ENCODE assay signal across 14 cellular contexts in the genomic region with DNA sequence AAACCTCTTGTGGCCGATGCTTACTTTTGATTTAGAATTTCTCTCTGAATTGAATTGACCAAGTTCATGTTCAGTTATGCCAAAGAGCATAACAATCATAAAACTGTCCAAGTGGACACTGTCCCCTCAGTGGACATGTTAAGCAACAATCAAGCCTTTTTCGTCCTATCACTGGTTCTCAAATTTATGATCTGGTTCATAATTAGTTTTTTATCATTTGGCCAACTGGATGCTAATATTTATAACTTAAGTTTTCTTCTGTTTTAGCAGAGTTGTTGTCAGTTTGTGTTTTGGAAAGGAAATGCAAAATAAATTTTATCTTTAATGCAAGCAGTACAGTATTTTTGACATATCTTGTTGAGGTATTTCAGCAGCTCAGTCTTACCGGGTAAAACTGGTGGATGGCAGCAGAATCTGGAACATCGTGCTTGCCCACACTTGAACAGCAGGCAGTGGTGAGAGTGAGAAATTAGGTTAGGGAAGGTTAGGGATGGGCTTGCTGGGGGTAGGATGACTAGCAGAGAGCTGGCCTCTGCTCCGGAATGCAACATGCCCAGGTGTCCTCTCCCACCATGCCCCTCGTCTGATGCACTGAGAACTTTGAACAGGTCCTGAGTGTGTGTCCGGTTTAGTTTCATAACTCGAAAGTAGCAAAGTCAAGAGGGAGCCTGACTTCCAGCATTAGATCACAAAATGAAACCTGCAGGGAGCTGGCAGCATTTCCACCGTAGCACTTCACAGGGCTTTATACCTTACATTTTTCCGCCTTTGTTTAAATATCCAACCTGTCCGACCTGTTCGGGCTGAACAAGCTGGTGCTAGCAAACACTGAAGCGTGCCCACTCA.
DNase-seq lines count a peak whose midpoint lies in the region; ATAC-seq lines count a peak whose summit lies in the region.
"Had no signal": no experiment of that assay in that cellular context is flagged by ENCODE, and none has a peak within 500 bp of the region (broad histone marks: within the 10 kb centered on the region; RNA-seq: fewer than 3 reads in every experiment).

No MANE protein-coding gene starts in this region.

- no peak overlapping the region for H2BK5ac ChIP-seq in trophoblast cell (ENCODE audit: low read depth, low read length, poor library complexity)

- H4K8ac ChIP-seq in trophoblast cell (ENCODE audit: low read depth, low read length): no peak overlapping the region

- H3K36me3 ChIP-seq in trophoblast cell (ENCODE audit: control insufficient read depth in 1 of 2, insufficient read depth in 2 of 2, low read length in 2 of 2): peaks cover 22 to 31% of the 10 kb centered on the region in 2 experiments

- H3K27ac ChIP-seq in epithelial cell of prostate: peak overlapping the region; percentile 96
- H3K27ac ChIP-seq in trophoblast cell (ENCODE audit: low read depth, low read length): no peak overlapping the region
- H3K27ac ChIP-seq: SK-N-MC had no signal

- H3K79me1 ChIP-seq in trophoblast cell (ENCODE audit: low read length): no peaks in the 10 kb centered on the region

- no peak overlapping the region for H2BK12ac ChIP-seq in trophoblast cell (ENCODE audit: low read length)

- no peak overlapping the region for H3K23ac ChIP-seq in trophoblast cell (ENCODE audit: low read length)

- H2BK120ac ChIP-seq in trophoblast cell (ENCODE audit: insufficient read depth, low read length, poor library complexity): no peak overlapping the region

- no peaks in the 10 kb centered on the region for H3K9me3 ChIP-seq in trophoblast cell (ENCODE audit: insufficient read depth, low read depth, low read length)

- no CpG with 5 or more reads among the region's 13 CpGs for WGBS in trophoblast cell (ENCODE audit: extremely low coverage, insufficient coverage, insufficient read length)

- peaks cover 16 to 23% of the 10 kb centered on the region in 2 experiments for H3K4me1 ChIP-seq in trophoblast cell (ENCODE audit: control insufficient read depth in 1 of 2, insufficient read depth in 2 of 2, low read length in 2 of 2)

- no peak overlapping the region for H3K9ac ChIP-seq in trophoblast cell (ENCODE audit: low read length)

- H3K14ac ChIP-seq in trophoblast cell (ENCODE audit: low read length): no peak overlapping the region

- H3K4me3 ChIP-seq in trophoblast cell (ENCODE audit: low read depth, low read length): no peak overlapping the region
- H3K4me3 ChIP-seq: SK-N-MC had no signal

- H4K12ac ChIP-seq in trophoblast cell (ENCODE audit: low read depth, low read length): no peak overlapping the region

- no peaks in the 10 kb centered on the region for H3K79me2 ChIP-seq in trophoblast cell (ENCODE audit: control insufficient read depth, insufficient read depth, low read length, poor library complexity)

- H3K4me2 ChIP-seq in trophoblast cell (ENCODE audit: low read length): peak overlapping the region; percentile 9

- no peak overlapping the region for H3K4ac ChIP-seq in trophoblast cell (ENCODE audit: low read depth, low read length)

- no peak overlapping the region for H2AFZ ChIP-seq in trophoblast cell (ENCODE audit: insufficient read depth, low read length, poor library complexity)

- H2AK5ac ChIP-seq in trophoblast cell (ENCODE audit: low read length): no peak overlapping the region

- H4K91ac ChIP-seq in trophoblast cell (ENCODE audit: low read depth, low read length): no peak overlapping the region

- no peak overlapping the region for H3K18ac ChIP-seq in trophoblast cell (ENCODE audit: low read length)

- no peak for ATAC-seq in GM19035 (IDR thresholded peaks at IDR 0.05; ENCODE audit: unreplicated experiment)

- no peaks in the 10 kb centered on the region for H3K27me3 ChIP-seq in trophoblast cell (ENCODE audit: insufficient read depth, low read length)

- peak; percentile 51 for DNase-seq in COLO668 (lab: John Stamatoyannopoulos, UW; ENCODE audit: unreplicated experiment)
- DNase-seq in NCI-H2196 (lab: John Stamatoyannopoulos, UW; ENCODE audit: unreplicated experiment): peak; percentile 68
- peak; percentile 89 for DNase-seq in epithelial cell of prostate (ENCODE audit: low read depth, low spot score)
- DNase-seq in trophoblast cell: peak; percentile 68 to 81
- DNase-seq in T1000 (lab: John Stamatoyannopoulos, UW): no peak
- DNase-seq in NCI-H2081 (lab: John Stamatoyannopoulos, UW): no peak
- no peak for DNase-seq in NCI-H1694 (lab: John Stamatoyannopoulos, UW)
- DNase-seq: activated CD4-positive, alpha-beta T cell treated with anti-CD3 and anti-CD28 coated beads for 48 hours; activated naive CD4-positive, alpha-beta T cell treated with anti-CD3 and anti-CD28 coated beads, Interleukin-2, amount 50 U/mL, for 16 hours; NCI-H2227 treated with DMSO at 0.1 percent for 48 hours; posterior cingulate gyrus; substantia nigra had no signal

Comparison
In these comparisons a context has a peak if more than half of its experiments do, and no peak if none do; other contexts are left out.
1. DNase-seq: peak in COLO668 (single experiment), NCI-H2196 (single experiment), epithelial cell of prostate (single experiment) and trophoblast cell (2 of 2); none in T1000 (single experiment), NCI-H2081 (0 of 2) and NCI-H1694 (single experiment).